Comparison of ENCODE assay signal across 8 cellular contexts in the genomic region with DNA sequence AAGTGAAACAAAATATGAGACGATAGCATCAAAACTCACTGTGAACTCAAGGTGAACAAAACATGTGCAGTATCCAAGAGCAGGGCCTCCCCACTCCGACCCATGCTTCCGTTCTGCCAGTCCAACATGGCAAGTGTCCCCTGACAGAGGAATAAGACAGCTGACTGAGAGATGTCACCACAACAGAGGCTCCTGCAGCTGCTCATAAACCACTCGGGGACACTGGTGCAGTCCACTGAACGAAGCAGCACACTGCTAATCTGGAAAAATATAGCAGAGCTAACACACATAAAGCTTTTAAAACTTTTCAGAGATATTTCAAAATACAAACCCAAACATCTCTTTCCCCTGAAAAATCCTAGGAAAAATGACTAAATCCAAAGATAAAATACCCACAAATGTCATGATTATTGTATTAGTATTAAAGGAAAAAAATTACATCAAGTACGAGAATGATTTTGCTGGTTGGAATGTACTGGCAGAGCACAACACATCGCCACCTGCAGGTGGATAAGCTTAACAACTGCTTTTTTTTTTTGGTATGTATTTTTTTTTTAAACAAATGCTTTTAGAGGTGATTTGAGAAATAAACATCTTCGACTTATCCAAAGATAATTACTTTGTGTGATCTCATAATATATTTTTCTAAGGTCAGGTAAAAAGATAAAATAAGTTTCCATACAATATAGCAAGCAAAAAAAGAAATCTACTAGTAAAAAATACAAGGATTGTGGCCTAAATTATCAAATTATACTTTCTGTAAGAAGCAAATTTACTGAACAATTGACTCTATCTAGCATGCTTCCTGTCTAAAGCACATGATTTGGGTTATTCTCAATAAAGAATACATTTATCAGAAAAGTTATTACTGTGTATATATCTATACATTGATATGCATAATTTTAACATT. TPM values are rescaled to one million over a fixed set of nuclear protein-coding genes. Genes with fewer than 3 reads are reported as not detected.
DNase-seq lines count a peak whose midpoint lies in the region; ATAC-seq and TF ChIP-seq lines count a peak whose summit lies in the region.

No MANE protein-coding gene starts in this region.

- CTCF ChIA-PET in AG04449 (lab: Yijun Ruan, JAX) (interaction anchor here (0.6 to 6.0 kb wide), 30 partner anchors 9 to 802 kb away, joined by 3 to 88 read pairs (median 6); no protein-coding TSS in a partner anchor), WTC11 (lab: Charles Lee) (interaction anchor here (0.6 to 1.7 kb wide), 23 partner anchors 9 to 1076 kb away, joined by 3 to 14 read pairs (median 4); a partner anchor contains a TSS)

- no peaks in the 10 kb centered on the region for H3K9me3 ChIP-seq in heart left ventricle

- H3K27me3 Mint-ChIP-seq in WTC11 (ENCODE audit: low read depth): no peaks in the 10 kb centered on the region

- intact Hi-C loops in heart left ventricle (cut with DNase I): loop anchor here in 7 of 10 donors (1.0 to 10.0 kb wide), 4 partner anchors 750 to 752 kb away; no protein-coding TSS in a partner anchor

- H3K4me1 Mint-ChIP-seq in WTC11: no peaks in the 10 kb centered on the region

- TF ChIP-seq CTCF in AG04449 (IDR thresholded peaks at IDR 0.05; ENCODE audit: insufficient read depth, low read length, missing control alignments) (peak; percentile 58), WTC11 (IDR thresholded peaks at IDR 0.05) (0 out of 2 replicates have a peak, but pooled peaks have one; percentile 25), heart left ventricle (IDR thresholded peaks at IDR 0.05) (peak; percentile 60 to 87 (median 76))

- H3K36me3 Mint-ChIP-seq in WTC11: peaks cover 25% of the 10 kb centered on the region

- POLR2A ChIA-PET in AG04449 (lab: Yijun Ruan, JAX): no interaction called here
- POLR2A ChIA-PET in WTC11 (lab: Charles Lee): interaction anchor here (0.6 kb wide), 4 partner anchors 10 to 361 kb away, joined by 4 to 5 read pairs (median 4); no protein-coding TSS in a partner anchor

- ATAC-seq in WTC11: no peak
- peak; percentile 24 to 64 (median 42) for ATAC-seq in heart left ventricle
- no peak for ATAC-seq in HG02763 (IDR thresholded peaks at IDR 0.05; ENCODE audit: unreplicated experiment)
- no peak for ATAC-seq in GM19023 (IDR thresholded peaks at IDR 0.05; ENCODE audit: unreplicated experiment)

- H3K36me3 ChIP-seq in heart left ventricle: peaks cover 0 to 96% (median 89%) of the 10 kb centered on the region in 9 donors

- no peak overlapping the region for H3K27ac Mint-ChIP-seq in WTC11

- DNase-seq in AG04449 (ENCODE audit: low read depth, low spot score) (peak; percentile 33), ELR (ENCODE audit: low read depth) (peak; percentile 81), NCI-H146 treated with DMSO at 0.1 percent for 48 hours (lab: John Stamatoyannopoulos, UW; ENCODE audit: unreplicated experiment) (peak; percentile 44), WTC11 (ENCODE audit: low spot score) (no peak), heart left ventricle (no peak), skeletal muscle cell (ENCODE audit: low read depth) (peak; percentile 26)

- H3K27me3 ChIP-seq in heart left ventricle: no peaks in the 10 kb centered on the region

- WGBS in heart left ventricle, 4 donors: 41 to 46% (median 45%) methylated on average over 8 of the region's 8 CpGs

- H3K9me3 Mint-ChIP-seq in WTC11: no peaks in the 10 kb centered on the region

- H3K4me3 Mint-ChIP-seq in WTC11: no peak overlapping the region

- peak overlapping the region in 2 of 12 donors; percentile 24 to 40 for H3K27ac ChIP-seq in heart left ventricle

- peaks cover 0 to 8% (median 0%) of the 10 kb centered on the region in 12 donors for H3K4me1 ChIP-seq in heart left ventricle

- no peak for TF ChIP-seq POLR2A in heart left ventricle (IDR thresholded peaks at IDR 0.05)

- H3K4me3 ChIP-seq in AG04449 (ENCODE audit: low read depth, low read length) (no peak overlapping the region), heart left ventricle (no peak overlapping the region), skeletal muscle cell (ENCODE audit: low read depth, low read length) (no peak overlapping the region)

TF ChIP-seq in WTC11, 78 proteins besides CTCF, POLR2A, EP300 and RAD21:
- no peak for TF ChIP-seq KAT7 (CRISPR knock-in tag; IDR thresholded peaks at IDR 0.05; ENCODE audit: borderline replicate concordance)
- TF ChIP-seq, protein P1, sequence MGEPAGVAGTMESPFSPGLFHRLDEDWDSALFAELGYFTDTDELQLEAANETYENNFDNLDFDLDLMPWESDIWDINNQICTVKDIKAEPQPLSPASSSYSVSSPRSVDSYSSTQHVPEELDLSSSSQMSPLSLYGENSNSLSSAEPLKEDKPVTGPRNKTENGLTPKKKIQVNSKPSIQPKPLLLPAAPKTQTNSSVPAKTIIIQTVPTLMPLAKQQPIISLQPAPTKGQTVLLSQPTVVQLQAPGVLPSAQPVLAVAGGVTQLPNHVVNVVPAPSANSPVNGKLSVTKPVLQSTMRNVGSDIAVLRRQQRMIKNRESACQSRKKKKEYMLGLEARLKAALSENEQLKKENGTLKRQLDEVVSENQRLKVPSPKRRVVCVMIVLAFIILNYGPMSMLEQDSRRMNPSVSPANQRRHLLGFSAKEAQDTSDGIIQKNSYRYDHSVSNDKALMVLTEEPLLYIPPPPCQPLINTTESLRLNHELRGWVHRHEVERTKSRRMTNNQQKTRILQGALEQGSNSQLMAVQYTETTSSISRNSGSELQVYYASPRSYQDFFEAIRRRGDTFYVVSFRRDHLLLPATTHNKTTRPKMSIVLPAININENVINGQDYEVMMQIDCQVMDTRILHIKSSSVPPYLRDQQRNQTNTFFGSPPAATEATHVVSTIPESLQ (CRISPR knock-in tag; IDR thresholded peaks at IDR 0.05): no peak
- no peak for TF ChIP-seq RELA (CRISPR knock-in tag; IDR thresholded peaks at IDR 0.05; ENCODE audit: borderline replicate concordance)

RNA-seq across cellular contexts. Expression of a gene that starts 18.6 kb away (rescaled TPM):
- 20.6 to 27.5 TPM (median 21.7 TPM) in 3 replicates for total RNA-seq in WTC11 (2021)
- total RNA-seq in heart left ventricle: 10 to 100 TPM; 11.1 to 21.4 (median 13.6) TPM
- polyA plus RNA-seq in heart left ventricle: 10 to 100 TPM in 1 of 2 donors, 1 to 10 TPM in 1; 6.8 to 10.4 TPM

RNA-seq across cellular contexts. Expression of a gene that starts 59.8 kb away (rescaled TPM):
- total RNA-seq in WTC11 (2021) (5.8 to 7.1 TPM (median 7.0 TPM) in 3 replicates), heart left ventricle (1 to 10 TPM in 5 of 9 donors, under 1 TPM in 4; 0.69 to 6.5 (median 1.5) TPM)
- polyA plus RNA-seq in heart left ventricle: 1 to 10 TPM in 1 of 2 donors, under 1 TPM in 1; 0.10 to 1.2 TPM

Comparison
In these comparisons a context has a peak if more than half of its experiments do, and no peak if none do; other contexts are left out.
1. DNase-seq: peak in AG04449 (single experiment), ELR (single experiment), NCI-H146 treated with DMSO at 0.1 percent for 48 hours (single experiment) and skeletal muscle cell (single experiment); none in WTC11 (single experiment) and heart left ventricle (0 of 5).
2. CTCF ChIP-seq: peak in every context shown above with its lines; median percentile 76 in heart left ventricle; 58 in AG04449; 25 in WTC11.
3. ATAC-seq: peak in heart left ventricle (4 of 4); none in WTC11 (single experiment), HG02763 (single experiment) and GM19023 (single experiment).